1 cellular context compared by ENCODE assay signal in genomic region chr1:203075249-203076030, GRCh38.
TF ChIP-seq lines count a peak whose summit lies in the region.

No MANE protein-coding gene starts in this region.

TF ChIP-seq in H1, 55 proteins besides CTCF, POLR2A, EP300 and RAD21:
- TF ChIP-seq TEAD4 (IDR thresholded peaks at IDR 0.05; ENCODE audit: low read depth, low read length) (no peak), KDM4A (IDR thresholded peaks at IDR 0.05; ENCODE audit: low read depth, low read length, severe bottlenecking) (peak; percentile 84), EZH2 (IDR thresholded peaks at IDR 0.05; ENCODE audit: low read depth, low read length, severe bottlenecking) (peak; percentile 67), SUZ12 (IDR thresholded peaks at IDR 0.05; ENCODE audit: low read length) (peak; percentile 59; the same call in 1 of the 2 replicates), NANOG (IDR thresholded peaks at IDR 0.05; ENCODE audit: insufficient read depth, low read depth, low read length, poor library complexity, severe bottlenecking) (no peak), RNF2 (IDR thresholded peaks at IDR 0.05; ENCODE audit: borderline replicate concordance, low read depth, low read length, missing control alignments, poor library complexity, severe bottlenecking) (peak; percentile 35), ASH2L (IDR thresholded peaks at IDR 0.05; ENCODE audit: low read length) (peak; percentile 17)
TF ChIP-seq in H1: peak in this region for 5.
